Comparison of ENCODE assay signal across 1 cellular context in genomic region chr7:130352335-130353074, GRCh38.
TF ChIP-seq lines count a peak whose summit lies in the region.

No MANE protein-coding gene starts in this region.

TF ChIP-seq in HCT116, 20 proteins besides CTCF, POLR2A, EP300 and RAD21:
- no peak for TF ChIP-seq ELF1 (IDR thresholded peaks at IDR 0.05; ENCODE audit: borderline replicate concordance, low read depth)
- peak; percentile 95 for TF ChIP-seq CEBPB (IDR thresholded peaks at IDR 0.05; ENCODE audit: low read depth)
- TF ChIP-seq FOSL1 (IDR thresholded peaks at IDR 0.05; ENCODE audit: low read depth), result peak; percentile 78
- TF ChIP-seq SP1 (IDR thresholded peaks at IDR 0.05; ENCODE audit: low read depth), result peak; percentile 29
- TF ChIP-seq JUND (IDR thresholded peaks at IDR 0.05), result peak; percentile 69
- TF ChIP-seq, protein P1, sequence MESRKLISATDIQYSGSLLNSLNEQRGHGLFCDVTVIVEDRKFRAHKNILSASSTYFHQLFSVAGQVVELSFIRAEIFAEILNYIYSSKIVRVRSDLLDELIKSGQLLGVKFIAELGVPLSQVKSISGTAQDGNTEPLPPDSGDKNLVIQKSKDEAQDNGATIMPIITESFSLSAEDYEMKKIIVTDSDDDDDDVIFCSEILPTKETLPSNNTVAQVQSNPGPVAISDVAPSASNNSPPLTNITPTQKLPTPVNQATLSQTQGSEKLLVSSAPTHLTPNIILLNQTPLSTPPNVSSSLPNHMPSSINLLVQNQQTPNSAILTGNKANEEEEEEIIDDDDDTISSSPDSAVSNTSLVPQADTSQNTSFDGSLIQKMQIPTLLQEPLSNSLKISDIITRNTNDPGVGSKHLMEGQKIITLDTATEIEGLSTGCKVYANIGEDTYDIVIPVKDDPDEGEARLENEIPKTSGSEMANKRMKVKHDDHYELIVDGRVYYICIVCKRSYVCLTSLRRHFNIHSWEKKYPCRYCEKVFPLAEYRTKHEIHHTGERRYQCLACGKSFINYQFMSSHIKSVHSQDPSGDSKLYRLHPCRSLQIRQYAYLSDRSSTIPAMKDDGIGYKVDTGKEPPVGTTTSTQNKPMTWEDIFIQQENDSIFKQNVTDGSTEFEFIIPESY (IDR thresholded peaks at IDR 0.05; ENCODE audit: extremely low read depth, insufficient replicate concordance, low read length), result no peak
